ENCODE assay signal across 17 cellular contexts in the genomic region with DNA sequence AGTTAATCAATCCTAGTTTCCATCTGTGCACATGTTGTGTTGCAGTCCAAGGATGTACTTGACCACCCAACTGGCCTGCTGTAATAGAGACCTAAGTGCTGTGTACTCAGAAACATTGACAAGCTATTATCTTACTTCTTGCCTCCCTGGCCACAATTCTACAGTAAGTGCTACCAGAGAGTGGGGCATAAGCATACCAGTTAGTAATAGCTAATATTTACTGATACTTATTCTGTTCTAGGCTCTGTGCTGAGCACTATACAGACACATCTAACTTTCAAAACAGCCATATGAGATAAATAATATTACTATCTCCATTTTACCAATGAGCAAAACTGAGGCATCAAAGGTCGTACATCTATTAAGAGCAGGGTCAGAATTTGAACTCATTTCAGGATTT. TPM values are rescaled to one million over a fixed set of nuclear protein-coding genes. Genes with fewer than 3 reads are reported as not detected.
"Had no signal": no experiment of that assay in that cellular context is flagged by ENCODE, and none has a peak within 500 bp of the region (broad histone marks: within the 10 kb centered on the region; RNA-seq: fewer than 3 reads in every experiment).

No MANE protein-coding gene starts in this region.

- H3K36me3 Mint-ChIP-seq: activated CD4-positive, alpha-beta memory T cell treated with anti-CD3 and anti-CD28 coated beads for 36 hours; activated naive CD8-positive, alpha-beta T cell had no signal

- H3K27ac Mint-ChIP-seq: activated CD4-positive, alpha-beta memory T cell treated with anti-CD3 and anti-CD28 coated beads for 36 hours; activated naive CD8-positive, alpha-beta T cell; WTC11 had no signal

- H3K27me3 Mint-ChIP-seq: activated CD4-positive, alpha-beta memory T cell treated with anti-CD3 and anti-CD28 coated beads for 36 hours; activated naive CD8-positive, alpha-beta T cell had no signal

- H3K9me3 Mint-ChIP-seq: activated CD4-positive, alpha-beta memory T cell treated with anti-CD3 and anti-CD28 coated beads for 36 hours; stimulated activated naive CD8-positive, alpha-beta T cell treated with anti-CD3 and anti-CD28 coated beads, Interleukin-15, amount 100 ng/mL, for 72 hours had no signal

- H3K4me3 Mint-ChIP-seq: activated CD4-positive, alpha-beta memory T cell treated with anti-CD3 and anti-CD28 coated beads for 36 hours; activated naive CD8-positive, alpha-beta T cell; stimulated activated naive CD8-positive, alpha-beta T cell treated with anti-CD3 and anti-CD28 coated beads, Interleukin-15, amount 100 ng/mL, for 72 hours; WTC11 had no signal

- DNase-seq: activated CD4-positive, alpha-beta T cell treated with anti-CD3 and anti-CD28 coated beads for 4 hours; activated T-cell treated with anti-CD3 and anti-CD28 coated beads for 4 hours; dermis blood vessel endothelial cell; effector memory CD4-positive, alpha-beta T cell; esophagus squamous epithelium; heart right ventricle; right lobe of liver; small intestine; stimulated activated CD4-positive, alpha-beta T cell treated with anti-CD3 and anti-CD28 coated beads, Interleukin-15, amount 100 ng/mL, for 24 hours; stimulated activated CD4-positive, alpha-beta T cell treated with anti-CD3 and anti-CD28 coated beads, Interleukin-2, amount 100 ng/mL, for 48 hours had no signal

RNA-seq across cellular contexts. Expression of gene RGS8, which starts 55.7 kb away (rescaled TPM):
- total RNA-seq: cardiac septum, dermis blood vessel endothelial cell, esophagus squamous epithelium, lower leg skin, mesenteric fat pad, right lobe of liver had no signal
